In genomic region chr7:98748090-98748489, GRCh38 we compare ENCODE assay signal across 11 cellular contexts.
"Had no signal": no experiment of that assay in that cellular context is flagged by ENCODE, and none has a peak within 500 bp of the region (broad histone marks: within the 10 kb centered on the region; RNA-seq: fewer than 3 reads in every experiment).

No MANE protein-coding gene starts in this region.

- H3K27ac ChIP-seq: GM23248 had no signal

- DNase-seq: GM23248, GOT3, H7, H9, HCEC 1CT, HFFc6 had no signal

- H3K4me3 ChIP-seq: GM23248, GM23338, HAP-1 had no signal

- H3K9me3 ChIP-seq: HAP-1 had no signal

- H3K4me2 ChIP-seq: GM23338 had no signal

- H3K9ac ChIP-seq: GM23248 had no signal

- ATAC-seq: GM23338, HCT116 had no signal

- H3K36me3 ChIP-seq: HAP-1 had no signal

- FAIRE-seq: H1, H54 had no signal

- H2AFZ ChIP-seq: GM23248, GM23338 had no signal

- H3K4me1 ChIP-seq: HAP-1 had no signal
